ENCODE assay signal across 15 cellular contexts in the genomic region with DNA sequence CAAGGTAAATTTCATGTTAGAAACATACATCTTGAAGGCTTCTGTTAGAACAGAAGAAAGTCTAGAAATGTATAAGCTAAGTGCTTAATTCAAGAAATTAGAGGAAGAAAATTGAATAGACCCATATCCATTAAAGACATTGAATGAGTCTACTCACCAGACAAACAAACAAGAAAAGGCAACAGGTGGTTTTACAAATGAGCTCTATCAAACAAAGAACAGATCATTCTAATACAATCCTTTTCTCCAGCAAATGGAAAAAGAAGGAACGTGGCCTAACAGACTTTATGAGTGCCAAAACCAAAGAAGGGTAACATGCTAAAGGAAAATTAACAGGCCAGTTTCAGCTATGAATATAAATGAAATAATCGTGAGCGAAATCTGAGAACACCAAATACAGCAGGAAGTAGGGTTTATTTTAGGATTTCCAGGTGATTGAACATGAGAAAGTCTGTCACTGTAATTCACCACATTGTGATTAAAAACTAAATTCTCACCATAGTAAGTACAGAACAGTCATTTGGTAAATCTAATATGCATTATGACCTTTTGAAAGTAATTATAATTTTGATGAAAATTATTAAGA. TPM values are rescaled to one million over a fixed set of nuclear protein-coding genes. Genes with fewer than 3 reads are reported as not detected.
DNase-seq lines count a peak whose midpoint lies in the region; ATAC-seq and TF ChIP-seq lines count a peak whose summit lies in the region.
"Had no signal": no experiment of that assay in that cellular context is flagged by ENCODE, and none has a peak within 500 bp of the region (broad histone marks: within the 10 kb centered on the region; RNA-seq: fewer than 3 reads in every experiment).

No MANE protein-coding gene starts in this region.

- no peak overlapping the region for H3K23ac ChIP-seq in IMR-90 (ENCODE audit: low read depth, low read length)

- H2BK120ac ChIP-seq in IMR-90 (ENCODE audit: low read depth, low read length): no peak overlapping the region

- TF ChIP-seq CTCF in IMR-90 (conservative IDR thresholded peaks at IDR 0.05; ENCODE audit: low read depth, low read length): no peak
- no peak for TF ChIP-seq CTCF in foreskin fibroblast (IDR thresholded peaks at IDR 0.05; ENCODE audit: low read depth, low read length)

- no peak for TF ChIP-seq RAD21 in IMR-90 (IDR thresholded peaks at IDR 0.05; ENCODE audit: low read length)

- no peak overlapping the region for H3K4me2 ChIP-seq in IMR-90 (ENCODE audit: low read depth, low read length)

- WGBS in IMR-90 (ENCODE audit: extremely low coverage in 2 of 2, insufficient read length in 1 of 2), 2 experiments: no CpG with 5 or more reads among the region's 3 CpGs

- H2AK9ac ChIP-seq in IMR-90 (replicated peaks; ENCODE audit: low read depth, low read length, poor library complexity): no peak overlapping the region

- peaks cover 92% of the 10 kb centered on the region for H3K36me3 Mint-ChIP-seq in activated T-cell treated with anti-CD3 and anti-CD28 coated beads, Interleukin-2, amount 50 U/mL, for 24 hours (ENCODE audit: low read depth)
- H3K36me3 Mint-ChIP-seq in stimulated activated memory B cell treated with anti-CD40 and anti-IgM and Interleukin-4, amounts not matched to agents 10 μg/mL and 1 μg/mL and 100 μg/mL, for 72 hours: peaks cover 46% of the 10 kb centered on the region

- no peaks in the 10 kb centered on the region for H3K9me3 Mint-ChIP-seq in activated T-cell treated with anti-CD3 and anti-CD28 coated beads, Interleukin-2, amount 50 U/mL, for 24 hours
- H3K9me3 Mint-ChIP-seq in stimulated activated memory B cell treated with anti-CD40 and anti-IgM and Interleukin-4, amounts not matched to agents 10 μg/mL and 1 μg/mL and 100 μg/mL, for 72 hours: no peaks in the 10 kb centered on the region

- no peak overlapping the region for H4K5ac ChIP-seq in IMR-90 (ENCODE audit: low read depth, low read length)

- CTCF ChIA-PET in IMR-90 (lab: Yijun Ruan, JAX): no interaction called here

- H2BK15ac ChIP-seq in IMR-90 (ENCODE audit: low read depth, low read length): no peak overlapping the region

- no peaks in the 10 kb centered on the region for H3K27me3 Mint-ChIP-seq in activated T-cell treated with anti-CD3 and anti-CD28 coated beads, Interleukin-2, amount 50 U/mL, for 24 hours
- no peaks in the 10 kb centered on the region for H3K27me3 Mint-ChIP-seq in stimulated activated memory B cell treated with anti-CD40 and anti-IgM and Interleukin-4, amounts not matched to agents 10 μg/mL and 1 μg/mL and 100 μg/mL, for 72 hours

- no peak overlapping the region for H3K56ac ChIP-seq in IMR-90 (ENCODE audit: extremely low read depth, insufficient read depth, low read length)

- no peak overlapping the region for H3K4ac ChIP-seq in IMR-90 (ENCODE audit: low read depth, low read length)

- dilution Hi-C loops in IMR-90 (cut with HindIII; ENCODE audit: low sequenced_read_pairs, unreplicated experiment): no loop called here

- H3K14ac ChIP-seq in IMR-90 (replicated peaks; ENCODE audit: low read depth, low read length): no peak overlapping the region

- no peak for TF ChIP-seq POLR2A in IMR-90 (IDR thresholded peaks at IDR 0.05; ENCODE audit: low read depth, low read length)

- H3K18ac ChIP-seq in IMR-90 (ENCODE audit: low read depth, low read length): no peak overlapping the region

- peaks cover 30 to 44% of the 10 kb centered on the region in 2 experiments for H3K79me1 ChIP-seq in IMR-90 (ENCODE audit: low read depth in 1 of 2, low read length in 2 of 2)

- H3K27ac ChIP-seq in IMR-90 (ENCODE audit: insufficient read depth, low read length): peak overlapping the region; percentile 29; the same call in 1 of the 2 replicates
- H3K27ac ChIP-seq: heart left ventricle, pancreas, transverse colon had no signal

- H2AFZ ChIP-seq in IMR-90 (replicated peaks; ENCODE audit: low read length, poor library complexity): no peak overlapping the region

- peaks cover 7% of the 10 kb centered on the region for H3K4me1 Mint-ChIP-seq in activated T-cell treated with anti-CD3 and anti-CD28 coated beads, Interleukin-2, amount 50 U/mL, for 24 hours (ENCODE audit: low read depth)
- peaks cover 17% of the 10 kb centered on the region for H3K4me1 Mint-ChIP-seq in stimulated activated memory B cell treated with anti-CD40 and anti-IgM and Interleukin-4, amounts not matched to agents 10 μg/mL and 1 μg/mL and 100 μg/mL, for 72 hours

- no peak overlapping the region for H4K8ac ChIP-seq in IMR-90 (ENCODE audit: low read depth in 2 of 2, low read length in 2 of 2)

- intact Hi-C loops in IMR-90 (cut with micrococcal nuclease): no loop called here

- no peak overlapping the region for H3K4me3 ChIP-seq in IMR-90 (ENCODE audit: insufficient read depth, low read depth, low read length)
- no peak overlapping the region for H3K4me3 ChIP-seq in foreskin fibroblast (ENCODE audit: low read depth in 1 of 2, low read length in 2 of 2)
- H3K4me3 ChIP-seq: heart left ventricle, mucosa of descending colon, pancreas, transverse colon had no signal

- H3K4me1 ChIP-seq in IMR-90 (ENCODE audit: control insufficient read depth, insufficient read depth, low read length): peaks cover 16% of the 10 kb centered on the region
- H3K4me1 ChIP-seq: pancreas, transverse colon had no signal

- H3K36me3 ChIP-seq in IMR-90 (ENCODE audit: control insufficient read depth, insufficient read depth, low read length): peaks cover 58% of the 10 kb centered on the region
- H3K36me3 ChIP-seq: transverse colon had no signal

- no TSS peak for BruUV-seq in IMR-90 (replicated peaks; lab: Mats Ljungman, UMichigan)

- H3K27me3 ChIP-seq in IMR-90 (ENCODE audit: control insufficient read depth, insufficient read depth, low read length): no peaks in the 10 kb centered on the region
- H3K27me3 ChIP-seq: heart left ventricle, pancreas, transverse colon had no signal

- H3K9me1 ChIP-seq in IMR-90 (ENCODE audit: insufficient read depth, low read length): peaks cover 8% of the 10 kb centered on the region; the same call in 1 of the 2 replicates

- H2BK5ac ChIP-seq in IMR-90 (ENCODE audit: low read depth, low read length, poor library complexity, severe bottlenecking): peak overlapping the region; percentile 63

- peaks cover 7% of the 10 kb centered on the region; the same call in 1 of the 2 replicates for H4K20me1 ChIP-seq in IMR-90 (ENCODE audit: insufficient read depth, low read length)

- no peak overlapping the region for H2AK5ac ChIP-seq in IMR-90 (ENCODE audit: low read depth, low read length)

- no peak overlapping the region for H2BK20ac ChIP-seq in IMR-90 (ENCODE audit: low read depth, low read length)

- no peak overlapping the region for H3K4me3 Mint-ChIP-seq in activated T-cell treated with anti-CD3 and anti-CD28 coated beads, Interleukin-2, amount 50 U/mL, for 24 hours
- no peak overlapping the region for H3K4me3 Mint-ChIP-seq in stimulated activated memory B cell treated with anti-CD40 and anti-IgM and Interleukin-4, amounts not matched to agents 10 μg/mL and 1 μg/mL and 100 μg/mL, for 72 hours

- DNase-seq in activated T-cell treated with anti-CD3 and anti-CD28 coated beads, Interleukin-2, amount 50 U/mL, for 24 hours: no peak
- DNase-seq in activated T-cell treated with anti-CD3 and anti-CD28 coated beads for 4 hours (no peak), IMR-90 (no peak), activated gamma-delta T cell (lab: John Stamatoyannopoulos, UW) (no peak), NCI-H526 (lab: John Stamatoyannopoulos, UW) (no peak), foreskin fibroblast (no peak)
- DNase-seq: erythroblast, heart left ventricle, kidney, mucosa of descending colon, NCI-H345, pancreas, transverse colon had no signal

- in situ Hi-C loops in IMR-90 (cut with MboI; ENCODE audit: low sequenced_read_pairs): no loop called here

- peak overlapping the region; percentile 22 for H3K27ac Mint-ChIP-seq in activated T-cell treated with anti-CD3 and anti-CD28 coated beads, Interleukin-2, amount 50 U/mL, for 24 hours
- peak overlapping the region; percentile 55 for H3K27ac Mint-ChIP-seq in stimulated activated memory B cell treated with anti-CD40 and anti-IgM and Interleukin-4, amounts not matched to agents 10 μg/mL and 1 μg/mL and 100 μg/mL, for 72 hours

- ATAC-seq in GM21381 (IDR thresholded peaks at IDR 0.05; ENCODE audit: unreplicated experiment) (peak; percentile 57), IMR-90 (ENCODE audit: low read depth) (no peak)
- no peak for ATAC-seq in stimulated activated memory B cell treated with anti-CD40 and anti-IgM and Interleukin-4, amounts not matched to agents 10 μg/mL and 1 μg/mL and 100 μg/mL, for 72 hours
- ATAC-seq: heart left ventricle, mucosa of descending colon, pancreas had no signal

- no peak overlapping the region for H3K9ac ChIP-seq in IMR-90 (ENCODE audit: low read depth, low read length)

- no peak overlapping the region for H4K91ac ChIP-seq in IMR-90 (ENCODE audit: insufficient read depth, low read depth, low read length)

- no peaks in the 10 kb centered on the region for H3K9me3 ChIP-seq in IMR-90 (ENCODE audit: control insufficient read depth, insufficient read depth, low read length)
- H3K9me3 ChIP-seq: heart left ventricle, mucosa of descending colon, pancreas, transverse colon had no signal

- POLR2A ChIA-PET in IMR-90 (lab: Charles Lee; ENCODE audit: unreplicated experiment): no interaction called here

TF ChIP-seq in IMR-90, 13 proteins besides CTCF, POLR2A, EP300 and RAD21 (continues in another document):
- TF ChIP-seq BHLHE40 (IDR thresholded peaks at IDR 0.05; ENCODE audit: low read depth, low read length) (no peak), RFX5 (IDR thresholded peaks at IDR 0.05; ENCODE audit: low read depth, low read length) (no peak), MAZ (IDR thresholded peaks at IDR 0.05; ENCODE audit: borderline replicate concordance, low read depth, low read length) (no peak), NFE2L2 (IDR thresholded peaks at IDR 0.05; ENCODE audit: low read depth, low read length) (no peak), MAFK (IDR thresholded peaks at IDR 0.05; ENCODE audit: low read depth, low read length) (no peak), MXI1 (IDR thresholded peaks at IDR 0.05; ENCODE audit: borderline replicate concordance, low read depth, low read length) (no peak), FOS (IDR thresholded peaks at IDR 0.05; ENCODE audit: low read depth, low read length) (no peak)
- TF ChIP-seq, protein P1, sequence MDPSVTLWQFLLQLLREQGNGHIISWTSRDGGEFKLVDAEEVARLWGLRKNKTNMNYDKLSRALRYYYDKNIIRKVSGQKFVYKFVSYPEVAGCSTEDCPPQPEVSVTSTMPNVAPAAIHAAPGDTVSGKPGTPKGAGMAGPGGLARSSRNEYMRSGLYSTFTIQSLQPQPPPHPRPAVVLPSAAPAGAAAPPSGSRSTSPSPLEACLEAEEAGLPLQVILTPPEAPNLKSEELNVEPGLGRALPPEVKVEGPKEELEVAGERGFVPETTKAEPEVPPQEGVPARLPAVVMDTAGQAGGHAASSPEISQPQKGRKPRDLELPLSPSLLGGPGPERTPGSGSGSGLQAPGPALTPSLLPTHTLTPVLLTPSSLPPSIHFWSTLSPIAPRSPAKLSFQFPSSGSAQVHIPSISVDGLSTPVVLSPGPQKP (IDR thresholded peaks at IDR 0.05; ENCODE audit: borderline replicate concordance, low read depth, low read length): no peak

RNA-seq across cellular contexts. Expression of a gene that starts 22.6 kb away (rescaled TPM):
- 53.2 and 53.9 TPM in 2 replicates for total RNA-seq in IMR-90 (2012; rRNA removed)
- 39.0 and 43.5 TPM in 2 replicates for polyA plus RNA-seq in IMR-90 (2012; rRNA removed)
- 21.0 and 28.9 TPM in 2 replicates for polyA plus RNA-seq in IMR-90 (2012; cell fraction: cytosol; rRNA removed)
- 25.2 and 89.7 TPM in 2 replicates for polyA plus RNA-seq in IMR-90 (2012; cell fraction: nucleus; rRNA removed; ENCODE audit: low replicate concordance)
